In genomic region chr3:194395767-194396527, GRCh38 we compare ENCODE assay signal across 8 cellular contexts. TPM values are rescaled to one million over a fixed set of nuclear protein-coding genes. Genes with fewer than 3 reads are reported as not detected.
A peak's percentile ranks its signal among the peaks of the same experiment; 100 is the strongest.
DNase-seq lines count a peak whose midpoint lies in the region; ATAC-seq and TF ChIP-seq lines count a peak whose summit lies in the region.

No MANE protein-coding gene starts in this region.

- H3K36me3 Mint-ChIP-seq in natural killer cell treated with Interleukin-12 subunit alpha and Interleukin-12 subunit beta and Interleukin-15 and Interleukin-18, amount 100 ng/mL, for 72 hours, result no peaks in the 10 kb centered on the region

- H3K9ac ChIP-seq in colonic mucosa (ENCODE audit: low read depth in 2 of 2, low read length in 2 of 2), result no peak overlapping the region

- TF ChIP-seq CTCF in colonic mucosa (IDR thresholded peaks at IDR 0.05), result no peak
- no peak for TF ChIP-seq CTCF in upper lobe of left lung (IDR thresholded peaks at IDR 0.05)

- H3K27ac Mint-ChIP-seq in natural killer cell treated with Interleukin-12 subunit alpha and Interleukin-12 subunit beta and Interleukin-15 and Interleukin-18, amount 100 ng/mL, for 72 hours, result no peak overlapping the region

- peak; percentile 81 for DNase-seq in DMS153 treated with DMSO at 0.1 percent for 48 hours (lab: John Stamatoyannopoulos, UW; ENCODE audit: unreplicated experiment)
- DNase-seq in T-helper 9 cell, result peak; percentile 13
- DNase-seq in colonic mucosa, result peak; percentile 64
- DNase-seq in natural killer cell treated with Interleukin-12 subunit alpha and Interleukin-12 subunit beta and Interleukin-15 and Interleukin-18, amount 100 ng/mL, for 72 hours (ENCODE audit: low spot score), result no peak
- DNase-seq in upper lobe of left lung, result peak in 1 of 2 donors; percentile 79
- DNase-seq in DMS114 treated with DMSO at 0.1 percent for 48 hours (lab: John Stamatoyannopoulos, UW; ENCODE audit: unreplicated experiment), result no peak

- H3K27ac ChIP-seq in colonic mucosa (peak overlapping the region; percentile 57), upper lobe of left lung (no peak overlapping the region)

- H3K36me3 ChIP-seq in colonic mucosa (no peaks in the 10 kb centered on the region), upper lobe of left lung (no peaks in the 10 kb centered on the region)

- H3K4me1 ChIP-seq in colonic mucosa (no peaks in the 10 kb centered on the region), upper lobe of left lung (peaks cover 17 to 29% (median 21%) of the 10 kb centered on the region in 4 donors)

- H3K4me3 ChIP-seq in colonic mucosa (no peak overlapping the region), upper lobe of left lung (peak overlapping the region in 2 of 4 donors; percentile 24 to 34)

- intact Hi-C loops in colonic mucosa (cut with DNase I), result no loop called here

- peaks cover 22 to 54% of the 10 kb centered on the region in 2 donors for H3K27me3 Mint-ChIP-seq in natural killer cell treated with Interleukin-12 subunit alpha and Interleukin-12 subunit beta and Interleukin-15 and Interleukin-18, amount 100 ng/mL, for 72 hours

- H3K27me3 ChIP-seq in colonic mucosa, result peaks cover 7% of the 10 kb centered on the region
- peaks cover 0 to 18% (median 4%) of the 10 kb centered on the region in 4 donors for H3K27me3 ChIP-seq in upper lobe of left lung

- peak overlapping the region; percentile 51 for H3K4me3 Mint-ChIP-seq in natural killer cell treated with Interleukin-12 subunit alpha and Interleukin-12 subunit beta and Interleukin-15 and Interleukin-18, amount 100 ng/mL, for 72 hours

- H3K9me3 ChIP-seq in colonic mucosa, result no peaks in the 10 kb centered on the region
- peaks cover 0 to 2% (median under 1%) of the 10 kb centered on the region in 4 donors for H3K9me3 ChIP-seq in upper lobe of left lung

- H3K4me1 Mint-ChIP-seq in natural killer cell treated with Interleukin-12 subunit alpha and Interleukin-12 subunit beta and Interleukin-15 and Interleukin-18, amount 100 ng/mL, for 72 hours (ENCODE audit: low read depth in 2 of 2), result peaks cover 29 to 36% of the 10 kb centered on the region in 2 donors

- no peak for TF ChIP-seq EP300 in upper lobe of left lung (IDR thresholded peaks at IDR 0.05)

- ATAC-seq in natural killer cell treated with Interleukin-12 subunit alpha and Interleukin-12 subunit beta and Interleukin-15 and Interleukin-18, amount 100 ng/mL, for 72 hours, result peak; percentile 23 to 57
- ATAC-seq in upper lobe of left lung (ENCODE audit: low FRiP score in 2 of 2) (peak; percentile 66 to 84), HG03175 (IDR thresholded peaks at IDR 0.05; ENCODE audit: unreplicated experiment) (no peak), GM19328 (IDR thresholded peaks at IDR 0.05; ENCODE audit: unreplicated experiment) (no peak)

- 45 to 46% methylated on average over 24 to 25 of the region's 25 CpGs for WGBS in upper lobe of left lung, 2 donors

- H3K9me3 Mint-ChIP-seq in natural killer cell treated with Interleukin-12 subunit alpha and Interleukin-12 subunit beta and Interleukin-15 and Interleukin-18, amount 100 ng/mL, for 72 hours, result no peaks in the 10 kb centered on the region

- TF ChIP-seq POLR2A in upper lobe of left lung (IDR thresholded peaks at IDR 0.05), result no peak

RNA-seq across cellular contexts. Expression of gene GP5, which starts 3.1 kb away (rescaled TPM):
- under 1 TPM in 1 of 2 donors, not detected in 1; 0.11 TPM for total RNA-seq in colonic mucosa
- under 1 TPM in 1 of 2 donors, not detected in 1; 0.24 TPM for total RNA-seq in natural killer cell treated with Interleukin-12 subunit alpha and Interleukin-12 subunit beta and Interleukin-15 and Interleukin-18, amount 100 ng/mL, for 72 hours
- total RNA-seq in upper lobe of left lung, result 1 to 10 TPM in 1 of 6 donors, under 1 TPM in 3, not detected in 2; 0.09 to 1.1 (median 0.20) TPM

RNA-seq across cellular contexts. Expression of gene LRRC15, which starts 26.4 kb away (rescaled TPM):
- total RNA-seq in colonic mucosa (under 1 TPM; 0.32 to 0.89 TPM), upper lobe of left lung (1 to 10 TPM in 2 of 6 donors, under 1 TPM in 1, not detected in 3; 0.15 to 1.1 (median 1.0) TPM)
- total RNA-seq in natural killer cell treated with Interleukin-12 subunit alpha and Interleukin-12 subunit beta and Interleukin-15 and Interleukin-18, amount 100 ng/mL, for 72 hours, result not detected

RNA-seq across cellular contexts. Expression of gene CPN2, which starts 44.8 kb away (rescaled TPM):
- total RNA-seq in colonic mucosa (under 1 TPM in 1 of 2 donors, not detected in 1; 0.15 TPM), upper lobe of left lung (under 1 TPM in 1 of 6 donors, not detected in 5; 0.10 TPM)
- not detected for total RNA-seq in natural killer cell treated with Interleukin-12 subunit alpha and Interleukin-12 subunit beta and Interleukin-15 and Interleukin-18, amount 100 ng/mL, for 72 hours

Comparison
In these comparisons a context has a peak if more than half of its experiments do, and no peak if none do; other contexts are left out.
1. DNase-seq: peak in DMS153 treated with DMSO at 0.1 percent for 48 hours (single experiment), T-helper 9 cell (single experiment) and colonic mucosa (single experiment); none in natural killer cell treated with Interleukin-12 subunit alpha and Interleukin-12 subunit beta and Interleukin-15 and Interleukin-18, amount 100 ng/mL, for 72 hours (single experiment) and DMS114 treated with DMSO at 0.1 percent for 48 hours (single experiment).
2. ATAC-seq: peak in natural killer cell treated with Interleukin-12 subunit alpha and Interleukin-12 subunit beta and Interleukin-15 and Interleukin-18, amount 100 ng/mL, for 72 hours (2 of 2) and upper lobe of left lung (2 of 2); none in HG03175 (single experiment) and GM19328 (single experiment).